ENCODE assay signal across 9 cellular contexts in genomic region chr4:186726440-186727148, GRCh38. TPM values are rescaled to one million over a fixed set of nuclear protein-coding genes. Genes with fewer than 3 reads are reported as not detected.
DNase-seq lines count a peak whose midpoint lies in the region; ATAC-seq and TF ChIP-seq lines count a peak whose summit lies in the region.
"Had no signal": no experiment of that assay in that cellular context is flagged by ENCODE, and none has a peak within 500 bp of the region (broad histone marks: within the 10 kb centered on the region; RNA-seq: fewer than 3 reads in every experiment).

No MANE protein-coding gene starts in this region.

- peak overlapping the region; percentile 95 for H3K4me3 Mint-ChIP-seq in chondrocyte (ENCODE audit: unreplicated experiment)

- H3K36me3 Mint-ChIP-seq in chondrocyte (ENCODE audit: low read depth) = peaks cover 6% of the 10 kb centered on the region

- peak overlapping the region; percentile 98 for H3K27ac Mint-ChIP-seq in chondrocyte (ENCODE audit: unreplicated experiment)

- peaks cover 0 to 51% (median 19%) of the 10 kb centered on the region in 3 donors for H3K27me3 ChIP-seq in stomach

- DNase-seq in SKM-1 treated with dmso at 0.1 percent for 144 hours (lab: John Stamatoyannopoulos, UW; ENCODE audit: unreplicated experiment) (peak; percentile 43), SKM-1 (lab: John Stamatoyannopoulos, UW; ENCODE audit: unreplicated experiment) (no peak), NCI-H774 (lab: John Stamatoyannopoulos, UW) (peak; percentile 7), chondrocyte (ENCODE audit: low spot score) (no peak), left colon (peak; percentile 70 to 83), stomach (peak; percentile 65), GF-D8 (lab: John Stamatoyannopoulos, UW) (no peak), NCI-H1436 treated with DMSO at 0.1 percent for 48 hours (lab: John Stamatoyannopoulos, UW) (no peak)

- peak overlapping the region; percentile 69 to 85 (median 77) for H3K4me3 ChIP-seq in stomach

- TF ChIP-seq POLR2A in stomach (IDR thresholded peaks at IDR 0.05) = no peak

- peaks cover 32% of the 10 kb centered on the region for H3K4me1 Mint-ChIP-seq in chondrocyte (ENCODE audit: low read depth)

- intact Hi-C loops in left colon (cut with DNase I, micrococcal nuclease) = no loop called here
- intact Hi-C loops in stomach (cut with DNase I; ENCODE audit: low total_unique reads) = loop anchor here (10.0 kb wide), 1 partner anchor 62 kb away; no protein-coding TSS in a partner anchor

- H3K27ac ChIP-seq in stomach = peak overlapping the region; percentile 89 to 95 (median 93)

- peak; percentile 49 for TF ChIP-seq EP300 in stomach (IDR thresholded peaks at IDR 0.05)

- H3K36me3 ChIP-seq in stomach = no peaks in the 10 kb centered on the region

- no peaks in the 10 kb centered on the region for H3K9me3 Mint-ChIP-seq in chondrocyte (ENCODE audit: low read depth)
- H3K9me3 Mint-ChIP-seq: activated naive CD4-positive, alpha-beta T cell treated with anti-CD3 and anti-CD28 coated beads, Interleukin-2, amount 50 U/mL, for 72 hours had no signal

- no peaks in the 10 kb centered on the region for H3K9me3 ChIP-seq in stomach

- WGBS in stomach, 5 donors = 0 to 2% (median 1%) methylated on average over 23 to 80 of the region's 80 CpGs

- ATAC-seq in left colon = peak; percentile 67

- no peaks in the 10 kb centered on the region for H3K27me3 Mint-ChIP-seq in chondrocyte (ENCODE audit: low read depth)

- TF ChIP-seq CTCF in chondrocyte (IDR thresholded peaks at IDR 0.05) = peak; percentile 70
- TF ChIP-seq CTCF in stomach (IDR thresholded peaks at IDR 0.05) = no peak

- H3K4me1 ChIP-seq in stomach = peaks cover 0 to 50% (median 30%) of the 10 kb centered on the region in 4 donors

RNA-seq across cellular contexts. Expression of gene FAT1, which starts 2.9 kb away (rescaled TPM):
- total RNA-seq in chondrocyte = 663 to 672 TPM (median 671 TPM) in 3 replicates
- 100 to 1,000 TPM; 291 to 299 TPM for total RNA-seq in left colon
- total RNA-seq in stomach = 100 to 1,000 TPM in 3 of 5 donors, 10 to 100 TPM in 2; 57.8 to 272 (median 104) TPM
- polyA plus RNA-seq in stomach = 10 to 100 TPM in 1 of 3 donors, 1 to 10 TPM in 2; 8.2 to 17.9 (median 8.7) TPM

Comparison
In these comparisons a context has a peak if more than half of its experiments do, and no peak if none do; other contexts are left out.
1. DNase-seq: peak in SKM-1 treated with dmso at 0.1 percent for 144 hours (single experiment), NCI-H774 (single experiment), left colon (2 of 2) and stomach (single experiment); none in SKM-1 (single experiment), chondrocyte (single experiment), GF-D8 (single experiment) and NCI-H1436 treated with DMSO at 0.1 percent for 48 hours (single experiment).